Comparison of ENCODE assay signal across 8 cellular contexts in the genomic region with DNA sequence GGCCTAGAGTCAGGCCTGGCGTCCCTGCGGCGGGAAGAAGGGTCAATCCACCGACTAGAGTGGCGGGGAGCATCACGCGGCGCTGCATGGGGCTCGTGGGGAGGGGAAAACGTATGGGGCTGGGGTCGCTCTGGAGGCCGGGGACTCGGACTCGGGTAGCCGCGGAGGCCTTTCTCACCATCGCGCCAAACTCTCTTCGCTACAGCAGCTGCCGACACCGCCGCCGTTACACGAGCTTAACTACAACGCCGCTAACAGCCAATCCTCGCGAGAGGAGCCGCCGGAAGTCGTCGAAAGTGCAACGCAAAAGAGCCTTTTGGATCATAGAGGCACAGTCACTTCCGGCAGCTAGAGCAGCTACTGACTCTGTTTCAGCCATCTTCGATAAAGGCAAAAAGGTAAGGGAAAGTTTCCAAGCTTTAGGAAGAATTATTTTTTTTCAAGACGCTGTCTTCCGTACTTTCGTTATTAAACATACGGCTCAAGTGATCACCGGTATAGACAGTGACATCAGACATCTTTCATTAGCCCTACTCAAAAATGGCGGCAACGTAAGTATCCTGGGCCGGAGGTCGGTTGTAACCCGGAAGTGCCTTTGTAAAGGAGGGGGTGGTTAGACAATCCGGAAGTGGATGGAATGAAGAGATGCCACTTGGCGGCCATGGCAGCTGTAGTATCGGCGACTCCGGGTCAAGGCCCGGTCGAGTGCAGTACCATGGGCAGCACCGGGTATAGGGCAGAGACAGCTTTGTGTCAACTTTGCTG. TPM values are rescaled to one million over a fixed set of nuclear protein-coding genes. Genes with fewer than 3 reads are reported as not detected.
DNase-seq lines count a peak whose midpoint lies in the region; ATAC-seq and TF ChIP-seq lines count a peak whose summit lies in the region.

A gene (minus strand): TSS at position 247 of the 765 bp plus-strand sequence. CDS start 66 bp downstream, at position 181.
A gene with protein sequence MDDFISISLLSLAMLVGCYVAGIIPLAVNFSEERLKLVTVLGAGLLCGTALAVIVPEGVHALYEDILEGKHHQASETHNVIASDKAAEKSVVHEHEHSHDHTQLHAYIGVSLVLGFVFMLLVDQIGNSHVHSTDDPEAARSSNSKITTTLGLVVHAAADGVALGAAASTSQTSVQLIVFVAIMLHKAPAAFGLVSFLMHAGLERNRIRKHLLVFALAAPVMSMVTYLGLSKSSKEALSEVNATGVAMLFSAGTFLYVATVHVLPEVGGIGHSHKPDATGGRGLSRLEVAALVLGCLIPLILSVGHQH (plus strand): TSS at position 640 of the 765 bp plus-strand sequence. CDS start 678 bp downstream, outside the sequence.

- H3K4me3 ChIP-seq in mucosa of rectum (ENCODE audit: low read length in 2 of 2) = peak within 1 kb of the TSS; percentile 98 to 99

- peaks cover 80% of the 10 kb centered on the region for H3K36me3 Mint-ChIP-seq in activated T-cell treated with anti-CD3 and anti-CD28 coated beads, Interleukin-2, amount 50 U/mL, for 24 hours (ENCODE audit: low read depth)

- no peaks in the 10 kb centered on the region for H3K27me3 ChIP-seq in mucosa of rectum (ENCODE audit: control insufficient read depth in 2 of 2, insufficient read depth in 2 of 2, low read length in 2 of 2)

- H3K4me3 Mint-ChIP-seq in activated T-cell treated with anti-CD3 and anti-CD28 coated beads, Interleukin-2, amount 50 U/mL, for 24 hours = peak within 1 kb of the TSS; percentile 97

- peak within 1 kb of the TSS; percentile 85 to 86 for H3K9ac ChIP-seq in mucosa of rectum (ENCODE audit: low read depth in 1 of 2, low read length in 2 of 2)

- peaks cover 21 to 27% of the 10 kb centered on the region in 2 donors for H3K36me3 ChIP-seq in mucosa of rectum (ENCODE audit: control insufficient read depth in 2 of 2, insufficient read depth in 2 of 2, low read length in 2 of 2)

- no peaks in the 10 kb centered on the region for H3K9me3 ChIP-seq in mucosa of rectum (ENCODE audit: control insufficient read depth in 2 of 2, low read length in 2 of 2)

- H3K27ac Mint-ChIP-seq in activated T-cell treated with anti-CD3 and anti-CD28 coated beads, Interleukin-2, amount 50 U/mL, for 24 hours = peak within 1 kb of the TSS; percentile 100

- peak within 1 kb of the TSS; percentile 88 to 91 for H3K27ac ChIP-seq in mucosa of rectum (ENCODE audit: low read depth in 2 of 2, low read length in 2 of 2)

- DNase-seq in DMS153 treated with DMSO at 0.1 percent for 48 hours (lab: John Stamatoyannopoulos, UW; ENCODE audit: unreplicated experiment) (peak; percentile 100), KBM-7 (peak; percentile 97), erythroblast (lab: John Stamatoyannopoulos, UW) (peak; percentile 97 to 98)
- peak; percentile 91 for DNase-seq in activated T-cell treated with anti-CD3 and anti-CD28 coated beads, Interleukin-2, amount 50 U/mL, for 24 hours
- peak; percentile 94 for DNase-seq in stimulated activated CD8-positive, alpha-beta memory T cell treated with anti-CD3 and anti-CD28 coated beads, Interleukin-4, amount 100 ng/mL, for 48 hours

- peaks cover 70% of the 10 kb centered on the region for H3K4me1 Mint-ChIP-seq in activated T-cell treated with anti-CD3 and anti-CD28 coated beads, Interleukin-2, amount 50 U/mL, for 24 hours (ENCODE audit: low read depth)

- H3K27me3 Mint-ChIP-seq in activated T-cell treated with anti-CD3 and anti-CD28 coated beads, Interleukin-2, amount 50 U/mL, for 24 hours = no peaks in the 10 kb centered on the region

- in situ Hi-C loops in KBM-7 (cut with MboI; ENCODE audit: low pct_unique_long_range_greater_than_20kb, low sequenced_read_pairs) = no loop called here

- TF ChIP-seq POLR2A in erythroblast (IDR thresholded peaks at IDR 0.05; ENCODE audit: low read length) = peak; percentile 91

- H3K4me1 ChIP-seq in mucosa of rectum (ENCODE audit: control insufficient read depth in 2 of 2, insufficient read depth in 2 of 2, low read length in 2 of 2) = peaks cover 24 to 27% of the 10 kb centered on the region in 2 donors

- peak; percentile 83 for ATAC-seq in GM21717 (IDR thresholded peaks at IDR 0.05; ENCODE audit: unreplicated experiment)

- H3K9me3 Mint-ChIP-seq in activated T-cell treated with anti-CD3 and anti-CD28 coated beads, Interleukin-2, amount 50 U/mL, for 24 hours = no peaks in the 10 kb centered on the region

TF ChIP-seq in PFSK-1, 5 proteins besides CTCF, POLR2A, EP300 and RAD21:
- TF ChIP-seq, protein P1, sequence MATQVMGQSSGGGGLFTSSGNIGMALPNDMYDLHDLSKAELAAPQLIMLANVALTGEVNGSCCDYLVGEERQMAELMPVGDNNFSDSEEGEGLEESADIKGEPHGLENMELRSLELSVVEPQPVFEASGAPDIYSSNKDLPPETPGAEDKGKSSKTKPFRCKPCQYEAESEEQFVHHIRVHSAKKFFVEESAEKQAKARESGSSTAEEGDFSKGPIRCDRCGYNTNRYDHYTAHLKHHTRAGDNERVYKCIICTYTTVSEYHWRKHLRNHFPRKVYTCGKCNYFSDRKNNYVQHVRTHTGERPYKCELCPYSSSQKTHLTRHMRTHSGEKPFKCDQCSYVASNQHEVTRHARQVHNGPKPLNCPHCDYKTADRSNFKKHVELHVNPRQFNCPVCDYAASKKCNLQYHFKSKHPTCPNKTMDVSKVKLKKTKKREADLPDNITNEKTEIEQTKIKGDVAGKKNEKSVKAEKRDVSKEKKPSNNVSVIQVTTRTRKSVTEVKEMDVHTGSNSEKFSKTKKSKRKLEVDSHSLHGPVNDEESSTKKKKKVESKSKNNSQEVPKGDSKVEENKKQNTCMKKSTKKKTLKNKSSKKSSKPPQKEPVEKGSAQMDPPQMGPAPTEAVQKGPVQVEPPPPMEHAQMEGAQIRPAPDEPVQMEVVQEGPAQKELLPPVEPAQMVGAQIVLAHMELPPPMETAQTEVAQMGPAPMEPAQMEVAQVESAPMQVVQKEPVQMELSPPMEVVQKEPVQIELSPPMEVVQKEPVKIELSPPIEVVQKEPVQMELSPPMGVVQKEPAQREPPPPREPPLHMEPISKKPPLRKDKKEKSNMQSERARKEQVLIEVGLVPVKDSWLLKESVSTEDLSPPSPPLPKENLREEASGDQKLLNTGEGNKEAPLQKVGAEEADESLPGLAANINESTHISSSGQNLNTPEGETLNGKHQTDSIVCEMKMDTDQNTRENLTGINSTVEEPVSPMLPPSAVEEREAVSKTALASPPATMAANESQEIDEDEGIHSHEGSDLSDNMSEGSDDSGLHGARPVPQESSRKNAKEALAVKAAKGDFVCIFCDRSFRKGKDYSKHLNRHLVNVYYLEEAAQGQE (IDR thresholded peaks at IDR 0.05; ENCODE audit: insufficient read depth in 1 of 2, low read depth in 2 of 2, low read length in 2 of 2) = peak; percentile 47 to 73; a peak in 3 of 4 replicates
- no peak for TF ChIP-seq TAF1 (IDR thresholded peaks at IDR 0.05; ENCODE audit: borderline replicate concordance, insufficient read depth, low read length)
- TF ChIP-seq POLR2AphosphoS5 (IDR thresholded peaks at IDR 0.05; ENCODE audit: low read depth, low read length) = peak; percentile 73; the same call in 1 of the 2 replicates
- no peak; the same call in 1 of the 2 replicates for TF ChIP-seq SIN3A (IDR thresholded peaks at IDR 0.05; ENCODE audit: borderline replicate concordance, insufficient read depth, low read length)
- no peak for TF ChIP-seq FOXP2 (optimal IDR thresholded peaks at IDR 0.05; ENCODE audit: borderline replicate concordance, extremely low read depth, extremely low read length, insufficient read depth)

RNA-seq across cellular contexts. Expression of the first gene that starts in this region (rescaled TPM):
- 264 TPM for polyA plus RNA-seq in PFSK-1 (2012; ENCODE audit: insufficient read length, low read depth)

RNA-seq across cellular contexts. Expression of the second gene that starts in this region (rescaled TPM):
- polyA plus RNA-seq in PFSK-1 (2012; ENCODE audit: insufficient read length, low read depth) = 19.4 TPM

Comparison
In these comparisons a context has a peak if more than half of its experiments do, and no peak if none do; other contexts are left out.
1. Peak in every context shown above with its lines: DNase-seq, ATAC-seq, H3K4me3 ChIP-seq and H3K27ac ChIP-seq.